12 cellular contexts compared by ENCODE assay signal in genomic region chr7:128000854-128001265, GRCh38. TPM values are rescaled to one million over a fixed set of nuclear protein-coding genes. Genes with fewer than 3 reads are reported as not detected.
DNase-seq lines count a peak whose midpoint lies in the region; ATAC-seq and TF ChIP-seq lines count a peak whose summit lies in the region.
"Had no signal": no experiment of that assay in that cellular context is flagged by ENCODE, and none has a peak within 500 bp of the region (broad histone marks: within the 10 kb centered on the region; RNA-seq: fewer than 3 reads in every experiment).

No MANE protein-coding gene starts in this region.

- H3K4me1 ChIP-seq in BE2C (no peaks in the 10 kb centered on the region), colonic mucosa (no peaks in the 10 kb centered on the region)

- no peak overlapping the region for H3K27ac ChIP-seq in colonic mucosa
- H3K27ac ChIP-seq: C4-2B had no signal

- peak; percentile 55 for ATAC-seq in GM18499 (IDR thresholded peaks at IDR 0.05; ENCODE audit: insufficient read depth, unreplicated experiment)
- peak; percentile 50 for ATAC-seq in GM21619 (IDR thresholded peaks at IDR 0.05; ENCODE audit: unreplicated experiment)
- peak; percentile 75 for ATAC-seq in HG03520 (IDR thresholded peaks at IDR 0.05; ENCODE audit: unreplicated experiment)
- ATAC-seq: T-helper 17 cell had no signal

- intact Hi-C loops in colonic mucosa (cut with DNase I) = no loop called here

- H3K9me3 ChIP-seq in BE2C (no peaks in the 10 kb centered on the region), colonic mucosa (no peaks in the 10 kb centered on the region)

- TF ChIP-seq CTCF in BE2C (IDR thresholded peaks at IDR 0.05; ENCODE audit: low read depth, low read length) = no peak
- TF ChIP-seq CTCF in colonic mucosa (IDR thresholded peaks at IDR 0.05) = no peak

- H3K27me3 ChIP-seq in BE2C = no peaks in the 10 kb centered on the region
- no peaks in the 10 kb centered on the region for H3K27me3 ChIP-seq in colonic mucosa

- DNase-seq in lung microvascular endothelial cell (ENCODE audit: low read depth in 2 of 2) (peak; percentile 9 to 22), BE2C (no peak), DMS 273 treated with DMSO at 0.1 percent for 48 hours (lab: John Stamatoyannopoulos, UW) (no peak), colonic mucosa (no peak), GDM1 (lab: John Stamatoyannopoulos, UW) (no peak)
- DNase-seq: IMR-90, NCI-H524, T-helper 17 cell had no signal

- H3K4me3 ChIP-seq in BE2C (ENCODE audit: low read depth, low read length) (no peak overlapping the region), colonic mucosa (no peak overlapping the region)

- H3K36me3 ChIP-seq in BE2C = no peaks in the 10 kb centered on the region; the same call in 1 of the 2 replicates
- H3K36me3 ChIP-seq in colonic mucosa = no peaks in the 10 kb centered on the region

- no peak overlapping the region for H3K9ac ChIP-seq in colonic mucosa (ENCODE audit: low read depth in 2 of 2, low read length in 2 of 2)

RNA-seq across cellular contexts. Expression of gene LRRC4, which starts 30.4 kb away (rescaled TPM):
- total RNA-seq in lung microvascular endothelial cell (0.20 and 0.65 TPM in 2 replicates), colonic mucosa (1 to 10 TPM in 1 of 2 donors, under 1 TPM in 1; 0.17 to 1.9 TPM)
- 3.3 TPM for polyA plus RNA-seq in BE2C (2012; ENCODE audit: insufficient read depth, insufficient read length, low read depth)

Comparison
In these comparisons a context has a peak if more than half of its experiments do, and no peak if none do; other contexts are left out.
1. DNase-seq: peak in lung microvascular endothelial cell (2 of 2); none in BE2C (single experiment), DMS 273 treated with DMSO at 0.1 percent for 48 hours (single experiment), colonic mucosa (single experiment) and GDM1 (single experiment).
2. Peak in every context shown above with its lines, with median percentiles within 50 percentile points of each other: ATAC-seq.